Comparison of ENCODE assay signal across 8 cellular contexts in the genomic region with DNA sequence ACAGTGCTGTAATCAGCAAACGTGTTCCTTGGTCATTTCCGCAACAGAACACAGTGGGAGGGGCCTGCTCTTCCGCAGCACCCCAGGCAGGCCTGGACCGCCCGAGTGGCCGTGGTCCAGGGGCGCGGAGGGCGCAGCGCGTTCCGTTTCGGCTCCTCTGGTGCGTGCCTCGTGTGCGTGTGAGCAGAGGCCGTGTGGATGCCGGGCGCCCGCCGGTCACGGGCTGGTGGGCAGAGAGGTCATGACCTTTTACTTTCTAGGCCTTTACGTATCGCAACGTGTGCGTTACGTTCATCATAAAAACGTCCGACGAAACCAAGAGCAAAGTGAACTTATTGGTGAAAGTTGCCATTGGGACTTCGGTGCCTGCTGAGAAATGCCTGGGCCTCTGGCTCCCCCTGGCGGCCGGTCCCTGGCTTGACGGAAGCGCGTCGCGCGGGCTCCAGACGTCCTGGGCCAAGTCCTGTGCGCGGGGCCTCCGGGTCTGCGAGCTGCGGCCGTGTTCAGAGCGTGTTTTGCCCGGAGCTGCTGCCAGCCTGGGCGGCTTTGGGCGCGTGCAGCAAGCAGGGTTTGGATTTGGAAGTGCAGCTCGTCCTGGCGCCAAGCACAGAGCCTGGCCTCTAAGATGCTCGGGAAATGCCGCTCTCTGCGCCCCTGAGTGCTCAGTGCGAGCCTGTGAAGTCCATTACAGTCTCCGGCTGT. TPM values are rescaled to one million over a fixed set of nuclear protein-coding genes. Genes with fewer than 3 reads are reported as not detected.
DNase-seq lines count a peak whose midpoint lies in the region; ATAC-seq and TF ChIP-seq lines count a peak whose summit lies in the region.

No MANE protein-coding gene starts in this region.

- POLR2A ChIA-PET in HEK293 (lab: Yijun Ruan, JAX), result no interaction called here
- POLR2A ChIA-PET in activated CD8-positive, alpha-beta T cell treated with anti-CD3 and anti-CD28 coated beads for 36 hours (lab: Charles Lee), result no interaction called here

- no peaks in the 10 kb centered on the region for H3K9me3 ChIP-seq in HEK293 (ENCODE audit: control insufficient read depth, insufficient read depth, low read depth, low read length)
- H3K9me3 ChIP-seq in lung (ENCODE audit: control insufficient read depth in 2 of 2, insufficient read depth in 1 of 2, low read length in 1 of 2), result no peaks in the 10 kb centered on the region

- peaks cover 2% of the 10 kb centered on the region for H3K27me3 Mint-ChIP-seq in activated CD8-positive, alpha-beta T cell treated with anti-CD3 and anti-CD28 coated beads for 36 hours

- no peak overlapping the region for H3K27ac ChIP-seq in HEK293 (ENCODE audit: extremely low read depth, low read depth, low read length)
- H3K27ac ChIP-seq in dorsolateral prefrontal cortex, result peak overlapping the region in 33 of 59 donors; percentile 6 to 86 (median 55)
- peak overlapping the region; percentile 13 to 81 for H3K27ac ChIP-seq in lung (ENCODE audit: low read depth in 1 of 2, low read length in 1 of 2)

- H3K4me3 ChIP-seq in HEK293 (ENCODE audit: low read depth, low read length) (no peak overlapping the region), dorsolateral prefrontal cortex (peak overlapping the region in 46 of 59 donors; percentile 16 to 57 (median 36)), lung (no peak overlapping the region)

- peak; percentile 90 for ATAC-seq in activated CD8-positive, alpha-beta T cell treated with anti-CD3 and anti-CD28 coated beads for 36 hours
- ATAC-seq in lung (ENCODE audit: insufficient read depth, low FRiP score) (peak; percentile 74), GM19035 (IDR thresholded peaks at IDR 0.05; ENCODE audit: unreplicated experiment) (no peak)

- peak; percentile 70 for DNase-seq in COLO829 (ENCODE audit: low spot score)
- peak; percentile 6 for DNase-seq in NCI-H748 treated with DMSO at 0.1 percent for 48 hours (lab: John Stamatoyannopoulos, UW)
- DNase-seq in activated CD8-positive, alpha-beta T cell treated with anti-CD3 and anti-CD28 coated beads for 36 hours, result peak; percentile 89
- peak in 9 of 10 donors; percentile 71 to 87 (median 81) for DNase-seq in dorsolateral prefrontal cortex
- DNase-seq in lung (ENCODE audit: low spot score), result peak; percentile 84
- DNase-seq in stimulated activated CD4-positive, alpha-beta T cell treated with anti-CD3 and anti-CD28 coated beads, TNF-alpha, amount 100 ng/mL, for 4 hours (ENCODE audit: low read depth in 3 of 3), result peak; percentile 68 to 81 (median 78)

- CTCF ChIA-PET in HEK293 (lab: Yijun Ruan, JAX), result interaction anchor here (0.5 to 3.4 kb wide), 20 partner anchors 10 to 622 kb away, joined by 3 to 52 read pairs (median 4); no protein-coding TSS in a partner anchor
- CTCF ChIA-PET in activated CD8-positive, alpha-beta T cell treated with anti-CD3 and anti-CD28 coated beads for 36 hours (lab: Charles Lee), result interaction anchor here (0.6 to 2.7 kb wide), 14 partner anchors 12 to 472 kb away, joined by 3 to 19 read pairs (median 4); no protein-coding TSS in a partner anchor

- peak overlapping the region; percentile 49 for H3K4me3 Mint-ChIP-seq in activated CD8-positive, alpha-beta T cell treated with anti-CD3 and anti-CD28 coated beads for 36 hours

- H3K27ac Mint-ChIP-seq in activated CD8-positive, alpha-beta T cell treated with anti-CD3 and anti-CD28 coated beads for 36 hours, result peak overlapping the region; percentile 5

- intact Hi-C loops in activated CD8-positive, alpha-beta T cell treated with anti-CD3 and anti-CD28 coated beads for 36 hours (cut with micrococcal nuclease), result loop anchor here (5.0 to 10.0 kb wide), 2 partner anchors 147 to 285 kb away; no protein-coding TSS in a partner anchor
- intact Hi-C loops in dorsolateral prefrontal cortex (cut with DNase I), result loop anchor here in 1 of 2 donors (1.0 to 5.0 kb wide), 3 partner anchors 77 to 297 kb away; no protein-coding TSS in a partner anchor

- no peaks in the 10 kb centered on the region for H3K36me3 Mint-ChIP-seq in activated CD8-positive, alpha-beta T cell treated with anti-CD3 and anti-CD28 coated beads for 36 hours (ENCODE audit: low read depth)

- H3K9me3 Mint-ChIP-seq in activated CD8-positive, alpha-beta T cell treated with anti-CD3 and anti-CD28 coated beads for 36 hours, result no peaks in the 10 kb centered on the region

- H3K4me1 ChIP-seq in HEK293 (ENCODE audit: control insufficient read depth, insufficient read depth, low read length) (no peaks in the 10 kb centered on the region), lung (ENCODE audit: control insufficient read depth in 2 of 2, insufficient read depth in 2 of 2, low read length in 2 of 2) (peaks cover 0 to 6% of the 10 kb centered on the region in 2 donors)

- peaks cover 0 to 11% (median 0%) of the 10 kb centered on the region in 45 donors for H3K27me3 ChIP-seq in dorsolateral prefrontal cortex
- H3K27me3 ChIP-seq in lung (ENCODE audit: control insufficient read depth, insufficient read depth), result no peaks in the 10 kb centered on the region

- H3K36me3 ChIP-seq in HEK293 (ENCODE audit: control insufficient read depth in 2 of 2, insufficient read depth in 1 of 2, low read length in 2 of 2), result peaks cover 0 to 8% of the 10 kb centered on the region in 2 experiments; a peak in 1 of 3 replicates
- H3K36me3 ChIP-seq in lung (ENCODE audit: control insufficient read depth in 2 of 2, insufficient read depth in 2 of 2, low read length in 2 of 2), result no peaks in the 10 kb centered on the region

- H3K4me1 Mint-ChIP-seq in activated CD8-positive, alpha-beta T cell treated with anti-CD3 and anti-CD28 coated beads for 36 hours (ENCODE audit: low read depth), result no peaks in the 10 kb centered on the region

- 14 to 20% methylated on average over 58 of the region's 58 CpGs for WGBS in lung, 2 donors

- TF ChIP-seq CTCF in HEK293 (tag by site-specific recombination; IDR thresholded peaks at IDR 0.05) (peak; percentile 95), dorsolateral prefrontal cortex (IDR thresholded peaks at IDR 0.05 in 54 of 56, conservative IDR thresholded peaks at IDR 0.05 in 2 of 56; ENCODE audit: low read depth in 1 of 56, partially characterized antibody in 56 of 56) (peak; percentile 89 to 100 (median 99)), lung (IDR thresholded peaks at IDR 0.05; ENCODE audit: control extremely low read depth, extremely low read depth) (peak; percentile 99)
- TF ChIP-seq CTCF in activated CD8-positive, alpha-beta T cell treated with anti-CD3 and anti-CD28 coated beads for 36 hours (IDR thresholded peaks at IDR 0.05), result peak; percentile 95

TF ChIP-seq in HEK293, 187 proteins besides CTCF, POLR2A, EP300 and RAD21 (continues in another document):
- TF ChIP-seq, protein P1, sequence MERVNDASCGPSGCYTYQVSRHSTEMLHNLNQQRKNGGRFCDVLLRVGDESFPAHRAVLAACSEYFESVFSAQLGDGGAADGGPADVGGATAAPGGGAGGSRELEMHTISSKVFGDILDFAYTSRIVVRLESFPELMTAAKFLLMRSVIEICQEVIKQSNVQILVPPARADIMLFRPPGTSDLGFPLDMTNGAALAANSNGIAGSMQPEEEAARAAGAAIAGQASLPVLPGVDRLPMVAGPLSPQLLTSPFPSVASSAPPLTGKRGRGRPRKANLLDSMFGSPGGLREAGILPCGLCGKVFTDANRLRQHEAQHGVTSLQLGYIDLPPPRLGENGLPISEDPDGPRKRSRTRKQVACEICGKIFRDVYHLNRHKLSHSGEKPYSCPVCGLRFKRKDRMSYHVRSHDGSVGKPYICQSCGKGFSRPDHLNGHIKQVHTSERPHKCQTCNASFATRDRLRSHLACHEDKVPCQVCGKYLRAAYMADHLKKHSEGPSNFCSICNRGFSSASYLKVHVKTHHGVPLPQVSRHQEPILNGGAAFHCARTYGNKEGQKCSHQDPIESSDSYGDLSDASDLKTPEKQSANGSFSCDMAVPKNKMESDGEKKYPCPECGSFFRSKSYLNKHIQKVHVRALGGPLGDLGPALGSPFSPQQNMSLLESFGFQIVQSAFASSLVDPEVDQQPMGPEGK (tag by site-specific recombination; IDR thresholded peaks at IDR 0.05), result no peak
- no peak for TF ChIP-seq ZNF350 (tag by site-specific recombination; IDR thresholded peaks at IDR 0.05)
- peak; percentile 69; the same call in 1 of the 2 replicates for TF ChIP-seq TRIM28 (IDR thresholded peaks at IDR 0.05; ENCODE audit: borderline replicate concordance, low read length)
- TF ChIP-seq ZBTB17 (tag by site-specific recombination; IDR thresholded peaks at IDR 0.05), result peak; percentile 50
- TF ChIP-seq ZBTB8A (tag by site-specific recombination; IDR thresholded peaks at IDR 0.05), result no peak
- TF ChIP-seq, protein P2, sequence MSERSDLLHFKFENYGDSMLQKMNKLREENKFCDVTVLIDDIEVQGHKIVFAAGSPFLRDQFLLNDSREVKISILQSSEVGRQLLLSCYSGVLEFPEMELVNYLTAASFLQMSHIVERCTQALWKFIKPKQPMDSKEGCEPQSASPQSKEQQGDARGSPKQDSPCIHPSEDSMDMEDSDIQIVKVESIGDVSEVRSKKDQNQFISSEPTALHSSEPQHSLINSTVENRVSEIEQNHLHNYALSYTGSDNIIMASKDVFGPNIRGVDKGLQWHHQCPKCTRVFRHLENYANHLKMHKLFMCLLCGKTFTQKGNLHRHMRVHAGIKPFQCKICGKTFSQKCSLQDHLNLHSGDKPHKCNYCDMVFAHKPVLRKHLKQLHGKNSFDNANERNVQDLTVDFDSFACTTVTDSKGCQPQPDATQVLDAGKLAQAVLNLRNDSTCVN (tag by site-specific recombination; optimal IDR thresholded peaks at IDR 0.05), result peak; percentile 69
- no peak for TF ChIP-seq ZNF585B (tag by site-specific recombination; IDR thresholded peaks at IDR 0.05)

RNA-seq across cellular contexts. Expression of gene COL18A1, which starts 34.4 kb away (rescaled TPM):
- 1 to 10 TPM; 9.4 to 9.7 TPM for total RNA-seq in activated CD8-positive, alpha-beta T cell treated with anti-CD3 and anti-CD28 coated beads for 36 hours
- 10 to 100 TPM in 118 of 120 experiments, 1 to 10 TPM in 2; 9.3 to 67.9 (median 18.9) TPM for total RNA-seq in dorsolateral prefrontal cortex
- 100 to 1,000 TPM in 1 of 2 donors, 10 to 100 TPM in 1; 45.3 to 102 TPM for total RNA-seq in lung
- 10 to 100 TPM; 42.7 to 46.3 TPM for polyA plus RNA-seq in lung

Comparison
In these comparisons a context has a peak if more than half of its experiments do, and no peak if none do; other contexts are left out.
1. DNase-seq: peak in every context shown above with its lines; median percentile 89 in activated CD8-positive, alpha-beta T cell treated with anti-CD3 and anti-CD28 coated beads for 36 hours; 84 in lung; 81 in dorsolateral prefrontal cortex; 78 in stimulated activated CD4-positive, alpha-beta T cell treated with anti-CD3 and anti-CD28 coated beads, TNF-alpha, amount 100 ng/mL, for 4 hours; 70 in COLO829; 6 in NCI-H748 treated with DMSO at 0.1 percent for 48 hours.
2. H3K4me3 ChIP-seq: peak in dorsolateral prefrontal cortex (46 of 59); none in HEK293 (single experiment) and lung (single experiment).
3. Peak in every context shown above with its lines, with median percentiles within 50 percentile points of each other: CTCF ChIP-seq.